1 cellular context compared by ENCODE assay signal in the genomic region with DNA sequence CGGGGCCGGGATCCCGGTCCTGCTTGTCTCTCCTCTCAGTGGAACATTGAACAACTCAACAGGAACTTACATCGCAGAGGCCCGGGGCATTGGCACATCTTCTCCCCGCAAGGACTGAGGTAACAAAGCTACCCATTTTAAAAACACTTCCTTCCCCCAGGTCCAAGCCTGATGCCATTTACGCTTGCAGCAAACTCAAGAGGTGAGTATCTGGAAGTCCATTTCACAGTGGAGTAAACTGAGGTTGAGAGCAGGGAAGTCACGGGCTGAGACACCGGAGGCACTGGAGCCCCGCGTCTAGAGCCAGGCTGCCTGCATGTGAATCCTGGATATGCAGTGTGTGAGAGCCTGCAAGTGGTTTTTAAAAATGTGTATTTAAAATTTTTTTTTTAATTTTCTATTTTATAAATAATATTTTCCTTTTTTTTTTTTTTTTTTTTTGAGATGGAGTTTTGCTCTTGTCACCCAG.
TF ChIP-seq lines count a peak whose summit lies in the region.

No MANE protein-coding gene starts in this region.

TF ChIP-seq in GM23338, 12 proteins besides CTCF, POLR2A, EP300 and RAD21 (continued from another document):
- TF ChIP-seq ETS1 (IDR thresholded peaks at IDR 0.05): no peak
- TF ChIP-seq, protein P1, sequence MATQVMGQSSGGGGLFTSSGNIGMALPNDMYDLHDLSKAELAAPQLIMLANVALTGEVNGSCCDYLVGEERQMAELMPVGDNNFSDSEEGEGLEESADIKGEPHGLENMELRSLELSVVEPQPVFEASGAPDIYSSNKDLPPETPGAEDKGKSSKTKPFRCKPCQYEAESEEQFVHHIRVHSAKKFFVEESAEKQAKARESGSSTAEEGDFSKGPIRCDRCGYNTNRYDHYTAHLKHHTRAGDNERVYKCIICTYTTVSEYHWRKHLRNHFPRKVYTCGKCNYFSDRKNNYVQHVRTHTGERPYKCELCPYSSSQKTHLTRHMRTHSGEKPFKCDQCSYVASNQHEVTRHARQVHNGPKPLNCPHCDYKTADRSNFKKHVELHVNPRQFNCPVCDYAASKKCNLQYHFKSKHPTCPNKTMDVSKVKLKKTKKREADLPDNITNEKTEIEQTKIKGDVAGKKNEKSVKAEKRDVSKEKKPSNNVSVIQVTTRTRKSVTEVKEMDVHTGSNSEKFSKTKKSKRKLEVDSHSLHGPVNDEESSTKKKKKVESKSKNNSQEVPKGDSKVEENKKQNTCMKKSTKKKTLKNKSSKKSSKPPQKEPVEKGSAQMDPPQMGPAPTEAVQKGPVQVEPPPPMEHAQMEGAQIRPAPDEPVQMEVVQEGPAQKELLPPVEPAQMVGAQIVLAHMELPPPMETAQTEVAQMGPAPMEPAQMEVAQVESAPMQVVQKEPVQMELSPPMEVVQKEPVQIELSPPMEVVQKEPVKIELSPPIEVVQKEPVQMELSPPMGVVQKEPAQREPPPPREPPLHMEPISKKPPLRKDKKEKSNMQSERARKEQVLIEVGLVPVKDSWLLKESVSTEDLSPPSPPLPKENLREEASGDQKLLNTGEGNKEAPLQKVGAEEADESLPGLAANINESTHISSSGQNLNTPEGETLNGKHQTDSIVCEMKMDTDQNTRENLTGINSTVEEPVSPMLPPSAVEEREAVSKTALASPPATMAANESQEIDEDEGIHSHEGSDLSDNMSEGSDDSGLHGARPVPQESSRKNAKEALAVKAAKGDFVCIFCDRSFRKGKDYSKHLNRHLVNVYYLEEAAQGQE (IDR thresholded peaks at IDR 0.05; ENCODE audit: unreplicated experiment): no peak
- no peak for TF ChIP-seq ZNF114 (CRISPR knock-in tag; IDR thresholded peaks at IDR 0.05)
- TF ChIP-seq, protein P2, sequence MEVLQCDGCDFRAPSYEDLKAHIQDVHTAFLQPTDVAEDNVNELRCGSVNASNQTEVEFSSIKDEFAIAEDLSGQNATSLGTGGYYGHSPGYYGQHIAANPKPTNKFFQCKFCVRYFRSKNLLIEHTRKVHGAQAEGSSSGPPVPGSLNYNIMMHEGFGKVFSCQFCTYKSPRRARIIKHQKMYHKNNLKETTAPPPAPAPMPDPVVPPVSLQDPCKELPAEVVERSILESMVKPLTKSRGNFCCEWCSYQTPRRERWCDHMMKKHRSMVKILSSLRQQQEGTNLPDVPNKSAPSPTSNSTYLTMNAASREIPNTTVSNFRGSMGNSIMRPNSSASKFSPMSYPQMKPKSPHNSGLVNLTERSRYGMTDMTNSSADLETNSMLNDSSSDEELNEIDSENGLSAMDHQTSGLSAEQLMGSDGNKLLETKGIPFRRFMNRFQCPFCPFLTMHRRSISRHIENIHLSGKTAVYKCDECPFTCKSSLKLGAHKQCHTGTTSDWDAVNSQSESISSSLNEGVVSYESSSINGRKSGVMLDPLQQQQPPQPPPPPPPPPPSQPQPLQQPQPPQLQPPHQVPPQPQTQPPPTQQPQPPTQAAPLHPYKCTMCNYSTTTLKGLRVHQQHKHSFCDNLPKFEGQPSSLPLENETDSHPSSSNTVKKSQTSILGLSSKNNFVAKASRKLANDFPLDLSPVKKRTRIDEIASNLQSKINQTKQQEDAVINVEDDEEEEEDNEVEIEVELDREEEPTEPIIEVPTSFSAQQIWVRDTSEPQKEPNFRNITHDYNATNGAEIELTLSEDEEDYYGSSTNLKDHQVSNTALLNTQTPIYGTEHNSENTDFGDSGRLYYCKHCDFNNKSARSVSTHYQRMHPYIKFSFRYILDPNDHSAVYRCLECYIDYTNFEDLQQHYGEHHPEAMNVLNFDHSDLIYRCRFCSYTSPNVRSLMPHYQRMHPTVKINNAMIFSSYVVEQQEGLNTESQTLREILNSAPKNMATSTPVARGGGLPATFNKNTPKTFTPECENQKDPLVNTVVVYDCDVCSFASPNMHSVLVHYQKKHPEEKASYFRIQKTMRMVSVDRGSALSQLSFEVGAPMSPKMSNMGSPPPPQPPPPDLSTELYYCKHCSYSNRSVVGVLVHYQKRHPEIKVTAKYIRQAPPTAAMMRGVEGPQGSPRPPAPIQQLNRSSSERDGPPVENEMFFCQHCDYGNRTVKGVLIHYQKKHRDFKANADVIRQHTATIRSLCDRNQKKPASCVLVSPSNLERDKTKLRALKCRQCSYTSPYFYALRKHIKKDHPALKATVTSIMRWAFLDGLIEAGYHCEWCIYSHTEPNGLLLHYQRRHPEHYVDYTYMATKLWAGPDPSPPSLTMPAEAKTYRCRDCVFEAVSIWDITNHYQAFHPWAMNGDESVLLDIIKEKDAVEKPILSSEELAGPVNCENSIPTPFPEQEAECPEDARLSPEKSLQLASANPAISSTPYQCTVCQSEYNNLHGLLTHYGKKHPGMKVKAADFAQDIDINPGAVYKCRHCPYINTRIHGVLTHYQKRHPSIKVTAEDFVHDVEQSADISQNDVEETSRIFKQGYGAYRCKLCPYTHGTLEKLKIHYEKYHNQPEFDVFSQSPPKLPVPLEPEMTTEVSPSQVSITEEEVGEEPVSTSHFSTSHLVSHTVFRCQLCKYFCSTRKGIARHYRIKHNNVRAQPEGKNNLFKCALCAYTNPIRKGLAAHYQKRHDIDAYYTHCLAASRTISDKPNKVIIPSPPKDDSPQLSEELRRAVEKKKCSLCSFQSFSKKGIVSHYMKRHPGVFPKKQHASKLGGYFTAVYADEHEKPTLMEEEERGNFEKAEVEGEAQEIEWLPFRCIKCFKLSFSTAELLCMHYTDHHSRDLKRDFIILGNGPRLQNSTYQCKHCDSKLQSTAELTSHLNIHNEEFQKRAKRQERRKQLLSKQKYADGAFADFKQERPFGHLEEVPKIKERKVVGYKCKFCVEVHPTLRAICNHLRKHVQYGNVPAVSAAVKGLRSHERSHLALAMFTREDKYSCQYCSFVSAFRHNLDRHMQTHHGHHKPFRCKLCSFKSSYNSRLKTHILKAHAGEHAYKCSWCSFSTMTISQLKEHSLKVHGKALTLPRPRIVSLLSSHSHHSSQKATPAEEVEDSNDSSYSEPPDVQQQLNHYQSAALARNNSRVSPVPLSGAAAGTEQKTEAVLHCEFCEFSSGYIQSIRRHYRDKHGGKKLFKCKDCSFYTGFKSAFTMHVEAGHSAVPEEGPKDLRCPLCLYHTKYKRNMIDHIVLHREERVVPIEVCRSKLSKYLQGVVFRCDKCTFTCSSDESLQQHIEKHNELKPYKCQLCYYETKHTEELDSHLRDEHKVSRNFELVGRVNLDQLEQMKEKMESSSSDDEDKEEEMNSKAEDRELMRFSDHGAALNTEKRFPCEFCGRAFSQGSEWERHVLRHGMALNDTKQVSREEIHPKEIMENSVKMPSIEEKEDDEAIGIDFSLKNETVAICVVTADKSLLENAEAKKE (CRISPR knock-in tag; IDR thresholded peaks at IDR 0.05): no peak
- TF ChIP-seq ZNF331 (CRISPR knock-in tag; IDR thresholded peaks at IDR 0.05; ENCODE audit: low read depth): no peak
- TF ChIP-seq EZH2phosphoT487 (IDR thresholded peaks at IDR 0.05; ENCODE audit: unreplicated experiment): no peak
- no peak for TF ChIP-seq NANOG (IDR thresholded peaks at IDR 0.05; ENCODE audit: borderline replicate concordance)
- no peak for TF ChIP-seq CREB1 (CRISPR knock-in tag; IDR thresholded peaks at IDR 0.05; ENCODE audit: low read depth)
- TF ChIP-seq EZH2 (IDR thresholded peaks at IDR 0.05; ENCODE audit: low read depth, unreplicated experiment): no peak
- no peak for TF ChIP-seq JUNB (IDR thresholded peaks at IDR 0.05; ENCODE audit: unreplicated experiment)
- TF ChIP-seq POLR2AphosphoS5 (IDR thresholded peaks at IDR 0.05; ENCODE audit: low read depth): no peak
